In the genomic region with DNA sequence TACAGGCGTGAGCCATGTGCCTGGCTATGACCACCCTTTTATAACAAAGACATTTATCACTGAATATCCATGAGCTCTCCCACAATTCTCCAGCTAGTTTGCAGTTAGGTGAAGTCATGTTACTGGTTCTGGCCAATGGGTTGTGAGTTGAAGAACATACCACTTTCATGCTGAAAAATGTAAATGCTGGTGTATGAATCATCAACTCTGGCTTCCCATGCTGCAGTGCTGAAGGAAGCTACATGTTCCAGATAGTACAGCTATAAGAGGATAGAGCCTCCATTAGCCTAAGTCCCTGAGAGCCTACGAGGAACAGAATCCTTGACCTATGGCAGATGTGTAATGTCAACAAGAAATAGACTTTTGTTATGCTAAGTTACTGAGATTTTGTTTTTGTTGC, we compare ENCODE assay signal across 1 cellular context.
TF ChIP-seq lines count a peak whose summit lies in the region.

No MANE protein-coding gene starts in this region.

TF ChIP-seq in SK-N-SH, 30 proteins besides CTCF, POLR2A, EP300 and RAD21 (continued from another document):
- TF ChIP-seq ZBTB33 (IDR thresholded peaks at IDR 0.05; ENCODE audit: borderline replicate concordance, low read depth) (no peak), NFIC (IDR thresholded peaks at IDR 0.05; ENCODE audit: borderline replicate concordance) (no peak)
